8 cellular contexts compared by ENCODE assay signal in genomic region chr6:106513813-106514212, GRCh38.
DNase-seq lines count a peak whose midpoint lies in the region; ATAC-seq and TF ChIP-seq lines count a peak whose summit lies in the region.

No MANE protein-coding gene starts in this region.

- no peak for TF ChIP-seq EP300 in tibial nerve (IDR thresholded peaks at IDR 0.05)

- WGBS in hepatocyte (ENCODE audit: low lambda C conversion rate, missing lambda C conversion rate), result 55% methylated on average over 2 of the region's 2 CpGs
- whole genome bisulfite sequencing in tibial nerve, 2 donors, result 67 to 73% methylated on average over 2 of the region's 2 CpGs

- peaks cover 2% of the 10 kb centered on the region for H3K36me3 Mint-ChIP-seq in activated naive CD4-positive, alpha-beta T cell treated with anti-CD3 and anti-CD28 coated beads for 36 hours (ENCODE audit: low read depth)
- H3K36me3 Mint-ChIP-seq in T-helper 17 cell (ENCODE audit: low read depth), result no peaks in the 10 kb centered on the region

- intact Hi-C loops in activated naive CD4-positive, alpha-beta T cell treated with anti-CD3 and anti-CD28 coated beads for 36 hours (cut with micrococcal nuclease), result loop anchor here (1.0 to 10.0 kb wide), 7 partner anchors 7 to 1441 kb away; partner anchors contain the start of genes CRYBG1 and SEC63

- H4K20me1 ChIP-seq in hepatocyte (ENCODE audit: insufficient read depth, poor library complexity, severe bottlenecking), result no peaks in the 10 kb centered on the region

- H3K27ac ChIP-seq in hepatocyte (no peak overlapping the region), tibial nerve (peak overlapping the region in 3 of 4 donors; percentile 3 to 91 (median 90))

- H3K4me3 ChIP-seq in hepatocyte, result no peak overlapping the region
- H3K4me3 ChIP-seq in tibial nerve, result peak overlapping the region in 2 of 4 donors; percentile 64 to 70

- peak overlapping the region; percentile 89 for H3K4me3 Mint-ChIP-seq in activated naive CD4-positive, alpha-beta T cell treated with anti-CD3 and anti-CD28 coated beads for 36 hours
- H3K4me3 Mint-ChIP-seq in T-helper 17 cell, result peak overlapping the region; percentile 97

- H3K27me3 ChIP-seq in hepatocyte, result peaks cover 38% of the 10 kb centered on the region
- H3K27me3 ChIP-seq in tibial nerve, result peaks cover 0 to 19% of the 10 kb centered on the region in 2 donors

- peaks cover 3% of the 10 kb centered on the region for H3K79me2 ChIP-seq in hepatocyte

- CTCF ChIA-PET in activated naive CD4-positive, alpha-beta T cell treated with anti-CD3 and anti-CD28 coated beads for 36 hours (lab: Charles Lee), result interaction anchor here (1.3 to 5.4 kb wide), 8 partner anchors 8 to 68 kb away, joined by 3 to 53 read pairs (median 12); no protein-coding TSS in a partner anchor

- H3K27ac Mint-ChIP-seq in activated naive CD4-positive, alpha-beta T cell treated with anti-CD3 and anti-CD28 coated beads for 36 hours, result peak overlapping the region; percentile 87
- H3K27ac Mint-ChIP-seq in T-helper 17 cell, result peak overlapping the region; percentile 98

- DNase-seq in activated naive CD4-positive, alpha-beta T cell treated with anti-CD3 and anti-CD28 coated beads for 36 hours, result peak; percentile 24
- no peak for DNase-seq in activated naive CD4-positive, alpha-beta T cell (lab: John Stamatoyannopoulos, UW)
- DNase-seq in T-helper 17 cell (no peak), hepatocyte (ENCODE audit: low spot score) (no peak), tibial nerve (ENCODE audit: low spot score in 2 of 2) (no peak), activated gamma-delta T cell (lab: John Stamatoyannopoulos, UW) (no peak)

- no peak overlapping the region for H2AFZ ChIP-seq in hepatocyte

- no peaks in the 10 kb centered on the region for H3K9me3 Mint-ChIP-seq in activated naive CD4-positive, alpha-beta T cell treated with anti-CD3 and anti-CD28 coated beads for 36 hours

- no peak for TF ChIP-seq POLR2A in tibial nerve (IDR thresholded peaks at IDR 0.05)

- peaks cover 4% of the 10 kb centered on the region for H3K27me3 Mint-ChIP-seq in activated naive CD4-positive, alpha-beta T cell treated with anti-CD3 and anti-CD28 coated beads for 36 hours (ENCODE audit: low read depth)
- H3K27me3 Mint-ChIP-seq in T-helper 17 cell, result no peaks in the 10 kb centered on the region

- H3K9me3 ChIP-seq in T-helper 17 cell (ENCODE audit: control insufficient read depth, low read length, poor library complexity, severe bottlenecking) (no peaks in the 10 kb centered on the region), hepatocyte (ENCODE audit: low read depth) (no peaks in the 10 kb centered on the region), tibial nerve (no peaks in the 10 kb centered on the region)

- ATAC-seq in T-helper 17 cell (no peak), GM18907 (IDR thresholded peaks at IDR 0.05; ENCODE audit: unreplicated experiment) (no peak), HG03196 (IDR thresholded peaks at IDR 0.05; ENCODE audit: unreplicated experiment) (no peak)

- peaks cover 60% of the 10 kb centered on the region for H3K4me1 Mint-ChIP-seq in activated naive CD4-positive, alpha-beta T cell treated with anti-CD3 and anti-CD28 coated beads for 36 hours (ENCODE audit: low read depth)
- peaks cover 40% of the 10 kb centered on the region for H3K4me1 Mint-ChIP-seq in T-helper 17 cell

- H3K4me1 ChIP-seq in hepatocyte (ENCODE audit: insufficient read depth) (peaks cover 22% of the 10 kb centered on the region), tibial nerve (peaks cover 0 to 67% (median 15%) of the 10 kb centered on the region in 4 donors)

- H3K36me3 ChIP-seq in hepatocyte (replicated peaks; ENCODE audit: insufficient read depth, low read depth) (no peaks in the 10 kb centered on the region), tibial nerve (no peaks in the 10 kb centered on the region)

- H3K4me2 ChIP-seq in hepatocyte, result peak overlapping the region; percentile 98

- no peaks in the 10 kb centered on the region for H3K9me2 ChIP-seq in hepatocyte (replicated peaks; ENCODE audit: insufficient read depth)

- TF ChIP-seq CTCF in hepatocyte (IDR thresholded peaks at IDR 0.05; ENCODE audit: poor library complexity), result no peak
- no peak for TF ChIP-seq CTCF in tibial nerve (IDR thresholded peaks at IDR 0.05)
